ENCODE assay signal across 1 cellular context in the genomic region with DNA sequence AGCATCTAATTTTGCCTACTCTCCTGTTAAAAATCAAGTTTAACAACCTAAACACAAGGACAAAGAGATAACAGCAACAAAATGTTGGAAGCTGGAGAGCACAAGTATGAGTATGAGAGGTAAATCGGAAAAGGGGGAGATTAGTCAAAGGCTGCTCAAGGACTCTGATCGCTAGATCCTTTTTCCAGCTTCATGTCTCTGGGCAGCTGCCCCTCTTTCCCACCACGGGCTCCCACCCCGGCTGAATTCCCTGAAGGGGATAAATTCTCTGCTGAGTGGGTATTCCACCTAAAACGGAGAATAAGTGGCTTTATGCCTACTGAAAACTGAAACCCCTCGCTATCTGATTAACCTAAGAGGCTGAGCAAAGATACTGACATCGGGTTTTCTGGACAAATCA.
TF ChIP-seq lines count a peak whose summit lies in the region.

No MANE protein-coding gene starts in this region.

TF ChIP-seq in HepG2, 621 proteins besides CTCF, POLR2A, EP300 and RAD21:
- TF ChIP-seq, protein P1, sequence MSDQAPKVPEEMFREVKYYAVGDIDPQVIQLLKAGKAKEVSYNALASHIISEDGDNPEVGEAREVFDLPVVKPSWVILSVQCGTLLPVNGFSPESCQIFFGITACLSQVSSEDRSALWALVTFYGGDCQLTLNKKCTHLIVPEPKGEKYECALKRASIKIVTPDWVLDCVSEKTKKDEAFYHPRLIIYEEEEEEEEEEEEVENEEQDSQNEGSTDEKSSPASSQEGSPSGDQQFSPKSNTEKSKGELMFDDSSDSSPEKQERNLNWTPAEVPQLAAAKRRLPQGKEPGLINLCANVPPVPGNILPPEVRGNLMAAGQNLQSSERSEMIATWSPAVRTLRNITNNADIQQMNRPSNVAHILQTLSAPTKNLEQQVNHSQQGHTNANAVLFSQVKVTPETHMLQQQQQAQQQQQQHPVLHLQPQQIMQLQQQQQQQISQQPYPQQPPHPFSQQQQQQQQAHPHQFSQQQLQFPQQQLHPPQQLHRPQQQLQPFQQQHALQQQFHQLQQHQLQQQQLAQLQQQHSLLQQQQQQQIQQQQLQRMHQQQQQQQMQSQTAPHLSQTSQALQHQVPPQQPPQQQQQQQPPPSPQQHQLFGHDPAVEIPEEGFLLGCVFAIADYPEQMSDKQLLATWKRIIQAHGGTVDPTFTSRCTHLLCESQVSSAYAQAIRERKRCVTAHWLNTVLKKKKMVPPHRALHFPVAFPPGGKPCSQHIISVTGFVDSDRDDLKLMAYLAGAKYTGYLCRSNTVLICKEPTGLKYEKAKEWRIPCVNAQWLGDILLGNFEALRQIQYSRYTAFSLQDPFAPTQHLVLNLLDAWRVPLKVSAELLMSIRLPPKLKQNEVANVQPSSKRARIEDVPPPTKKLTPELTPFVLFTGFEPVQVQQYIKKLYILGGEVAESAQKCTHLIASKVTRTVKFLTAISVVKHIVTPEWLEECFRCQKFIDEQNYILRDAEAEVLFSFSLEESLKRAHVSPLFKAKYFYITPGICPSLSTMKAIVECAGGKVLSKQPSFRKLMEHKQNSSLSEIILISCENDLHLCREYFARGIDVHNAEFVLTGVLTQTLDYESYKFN (CRISPR knock-in tag; conservative IDR thresholded peaks at IDR 0.05), result no peak
- TF ChIP-seq, protein P2, sequence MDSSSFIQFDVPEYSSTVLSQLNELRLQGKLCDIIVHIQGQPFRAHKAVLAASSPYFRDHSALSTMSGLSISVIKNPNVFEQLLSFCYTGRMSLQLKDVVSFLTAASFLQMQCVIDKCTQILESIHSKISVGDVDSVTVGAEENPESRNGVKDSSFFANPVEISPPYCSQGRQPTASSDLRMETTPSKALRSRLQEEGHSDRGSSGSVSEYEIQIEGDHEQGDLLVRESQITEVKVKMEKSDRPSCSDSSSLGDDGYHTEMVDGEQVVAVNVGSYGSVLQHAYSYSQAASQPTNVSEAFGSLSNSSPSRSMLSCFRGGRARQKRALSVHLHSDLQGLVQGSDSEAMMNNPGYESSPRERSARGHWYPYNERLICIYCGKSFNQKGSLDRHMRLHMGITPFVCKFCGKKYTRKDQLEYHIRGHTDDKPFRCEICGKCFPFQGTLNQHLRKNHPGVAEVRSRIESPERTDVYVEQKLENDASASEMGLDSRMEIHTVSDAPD (CRISPR knock-in tag; IDR thresholded peaks at IDR 0.05), result no peak
- TF ChIP-seq, protein P3, sequence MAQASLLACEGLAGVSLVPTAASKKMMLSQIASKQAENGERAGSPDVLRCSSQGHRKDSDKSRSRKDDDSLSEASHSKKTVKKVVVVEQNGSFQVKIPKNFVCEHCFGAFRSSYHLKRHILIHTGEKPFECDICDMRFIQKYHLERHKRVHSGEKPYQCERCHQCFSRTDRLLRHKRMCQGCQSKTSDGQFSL (CRISPR knock-in tag; IDR thresholded peaks at IDR 0.05), result no peak
- TF ChIP-seq IKZF4 (CRISPR knock-in tag; IDR thresholded peaks at IDR 0.05; ENCODE audit: borderline replicate concordance, low read depth, not compliant biosample characterization), result no peak
- TF ChIP-seq KAT8 (CRISPR knock-in tag; IDR thresholded peaks at IDR 0.05), result no peak
- no peak for TF ChIP-seq TEAD2 (CRISPR knock-in tag; IDR thresholded peaks at IDR 0.05)
- TF ChIP-seq RORA (CRISPR knock-in tag; IDR thresholded peaks at IDR 0.05), result no peak
- TF ChIP-seq MAZ (IDR thresholded peaks at IDR 0.05; ENCODE audit: borderline replicate concordance, low read depth, low read length), result no peak
- no peak for TF ChIP-seq MAZ (CRISPR knock-in tag; IDR thresholded peaks at IDR 0.05; ENCODE audit: low read depth)
- no peak for TF ChIP-seq ZNF17 (CRISPR knock-in tag; IDR thresholded peaks at IDR 0.05)
- TF ChIP-seq ZNF709 (CRISPR knock-in tag; IDR thresholded peaks at IDR 0.05), result no peak
